Comparison of ENCODE assay signal across 13 cellular contexts in genomic region chr18:76958692-76959341, GRCh38.
A peak's percentile ranks its signal among the peaks of the same experiment; 100 is the strongest.
DNase-seq lines count a peak whose midpoint lies in the region; ATAC-seq and TF ChIP-seq lines count a peak whose summit lies in the region.
"Had no signal": no experiment of that assay in that cellular context is flagged by ENCODE, and none has a peak within 500 bp of the region (broad histone marks: within the 10 kb centered on the region; RNA-seq: fewer than 3 reads in every experiment).

No MANE protein-coding gene starts in this region.

- no peaks in the 10 kb centered on the region for H3K4me1 ChIP-seq in colonic mucosa

- peaks cover 10% of the 10 kb centered on the region for H3K9me3 Mint-ChIP-seq in osteocyte (ENCODE audit: unreplicated experiment)

- no peak overlapping the region for H3K4me3 ChIP-seq in colonic mucosa

- H3K4me3 Mint-ChIP-seq in osteocyte (ENCODE audit: unreplicated experiment): no peak overlapping the region

- H3K27ac Mint-ChIP-seq in osteocyte (ENCODE audit: unreplicated experiment): peak overlapping the region; percentile 4

- no peaks in the 10 kb centered on the region for H3K36me3 ChIP-seq in colonic mucosa

- DNase-seq in G401 (ENCODE audit: low spot score) (peak; percentile 35), NCI-H2107 (lab: John Stamatoyannopoulos, UW) (peak; percentile 64), colonic mucosa (peak; percentile 43), osteocyte (ENCODE audit: extremely low spot score, unreplicated experiment) (no peak)
- DNase-seq in activated CD4-positive, CD25-positive, alpha-beta regulatory T cell treated with anti-CD3 and anti-CD28 coated beads, Interleukin-2, amount 50 U/mL, for 72 hours: no peak
- DNase-seq: activated CD4-positive, alpha-beta T cell treated with anti-CD3 and anti-CD28 coated beads for 48 hours; activated gamma-delta T cell; kidney; stimulated activated CD4-positive, alpha-beta T cell treated with anti-CD3 and anti-CD28 coated beads, Interleukin-4, amount 100 ng/mL, for 4 hours; SW 1271 had no signal

- no peaks in the 10 kb centered on the region for H3K27me3 Mint-ChIP-seq in osteocyte (ENCODE audit: unreplicated experiment)

- intact Hi-C loops in colonic mucosa (cut with DNase I): no loop called here

- in situ Hi-C loops in G401 (cut with HindIII; ENCODE audit: low sequenced_read_pairs): no loop called here

- ATAC-seq in GM18868 (IDR thresholded peaks at IDR 0.05; ENCODE audit: unreplicated experiment) (no peak), GM21381 (IDR thresholded peaks at IDR 0.05; ENCODE audit: unreplicated experiment) (no peak), GM18502 (IDR thresholded peaks at IDR 0.05; ENCODE audit: poor library complexity, unreplicated experiment) (no peak)

- H3K27me3 ChIP-seq in colonic mucosa: no peaks in the 10 kb centered on the region

- no peak overlapping the region for H3K27ac ChIP-seq in colonic mucosa

- TF ChIP-seq CTCF in colonic mucosa (IDR thresholded peaks at IDR 0.05) (no peak), osteocyte (IDR thresholded peaks at IDR 0.05) (no peak)

- peaks cover 43% of the 10 kb centered on the region for H3K36me3 Mint-ChIP-seq in osteocyte (ENCODE audit: unreplicated experiment)

- H3K9me3 ChIP-seq in colonic mucosa: no peaks in the 10 kb centered on the region

- no peak overlapping the region for H3K9ac ChIP-seq in colonic mucosa (ENCODE audit: low read depth in 2 of 2, low read length in 2 of 2)

- H3K4me1 Mint-ChIP-seq in osteocyte (ENCODE audit: unreplicated experiment): peaks cover 5% of the 10 kb centered on the region

Comparison
In these comparisons a context has a peak if more than half of its experiments do, and no peak if none do; other contexts are left out.
1. DNase-seq: peak in G401 (single experiment), NCI-H2107 (single experiment) and colonic mucosa (single experiment); none in osteocyte (single experiment) and activated CD4-positive, CD25-positive, alpha-beta regulatory T cell treated with anti-CD3 and anti-CD28 coated beads, Interleukin-2, amount 50 U/mL, for 72 hours (single experiment).